2 cellular contexts compared by ENCODE assay signal in genomic region chr6:144320746-144321145, GRCh38.
A peak's percentile ranks its signal among the peaks of the same experiment; 100 is the strongest.
TF ChIP-seq lines count a peak whose summit lies in the region.

No MANE protein-coding gene starts in this region.

TF ChIP-seq in IMR-90, 13 proteins besides CTCF, POLR2A, EP300 and RAD21:
- TF ChIP-seq CEBPB (IDR thresholded peaks at IDR 0.05; ENCODE audit: low read depth, low read length) (no peak), RFX5 (IDR thresholded peaks at IDR 0.05; ENCODE audit: low read depth, low read length) (no peak)

TF ChIP-seq in neural cell, 6 proteins besides CTCF, POLR2A, EP300 and RAD21:
- TF ChIP-seq TAF1 (IDR thresholded peaks at IDR 0.05; ENCODE audit: low read depth): no peak
- peak; percentile 10 for TF ChIP-seq REST (IDR thresholded peaks at IDR 0.05; ENCODE audit: borderline replicate concordance)
